Comparison of ENCODE assay signal across 23 cellular contexts in genomic region chr10:18795549-18795948, GRCh38.
DNase-seq lines count a peak whose midpoint lies in the region; ATAC-seq, FAIRE-seq and TF ChIP-seq lines count a peak whose summit lies in the region.
"Had no signal": no experiment of that assay in that cellular context is flagged by ENCODE, and none has a peak within 500 bp of the region (broad histone marks: within the 10 kb centered on the region; RNA-seq: fewer than 3 reads in every experiment).

No MANE protein-coding gene starts in this region.

- no peak overlapping the region for H3K14ac ChIP-seq in H1 (ENCODE audit: insufficient read length)

- H4K91ac ChIP-seq in H1 (replicated peaks; ENCODE audit: insufficient read length, low read length): no peak overlapping the region

- peaks cover 3% of the 10 kb centered on the region for H3K9me3 Mint-ChIP-seq in activated CD8-positive, alpha-beta memory T cell treated with anti-CD3 and anti-CD28 coated beads, Interleukin-2, amount 10 ng/mL, durations not matched to agents 7 days and 5 days (ENCODE audit: low read depth)
- H3K9me3 Mint-ChIP-seq in stimulated activated effector memory CD8-positive, alpha-beta T cell treated with anti-CD3 and anti-CD28 coated beads, Interleukin-12 subunit alpha, Interleukin-12 subunit beta, amount 100 ng/mL, for 72 hours: peaks cover 8% of the 10 kb centered on the region
- peaks cover 0 to 6% of the 10 kb centered on the region in 2 donors for H3K9me3 Mint-ChIP-seq in activated T-cell treated with anti-CD3 and anti-CD28 coated beads, Interleukin-2, amount 50 U/mL, for 72 hours

- H2BK12ac ChIP-seq in H1 (ENCODE audit: low read depth, low read length): no peak overlapping the region

- TF ChIP-seq CTCF in H1 (IDR thresholded peaks at IDR 0.05; ENCODE audit: control extremely low read depth in 1 of 3, insufficient read depth in 1 of 3, low read depth in 1 of 3, low read length in 3 of 3): no peak

- no peak overlapping the region for H3K23ac ChIP-seq in H1 (ENCODE audit: insufficient read length)

- no peak overlapping the region for H3K56ac ChIP-seq in H1 (replicated peaks; ENCODE audit: insufficient read length, low read depth, low read length)

- POLR2A ChIA-PET in H1 (lab: Charles Lee; ENCODE audit: partially characterized antibody): no interaction called here

- H3K27me3 Mint-ChIP-seq in activated CD8-positive, alpha-beta memory T cell treated with anti-CD3 and anti-CD28 coated beads, Interleukin-2, amount 10 ng/mL, durations not matched to agents 7 days and 5 days: no peaks in the 10 kb centered on the region
- no peaks in the 10 kb centered on the region for H3K27me3 Mint-ChIP-seq in activated T-cell treated with anti-CD3 and anti-CD28 coated beads, Interleukin-2, amount 50 U/mL, for 72 hours (ENCODE audit: low read depth)
- H3K27me3 Mint-ChIP-seq: B cell had no signal

- no peak overlapping the region for H3K27ac ChIP-seq in H1 (ENCODE audit: low read depth, low read length)
- H3K27ac ChIP-seq: 22Rv1, BLaER1, C4-2B, GM23248 had no signal

- H3K79me1 ChIP-seq in H1 (ENCODE audit: low read depth, low read length): no peaks in the 10 kb centered on the region

- no peak overlapping the region for H2BK15ac ChIP-seq in H1 (ENCODE audit: low read length)

- no peaks in the 10 kb centered on the region for H3K27me3 ChIP-seq in H1 (replicated peaks in 1 of 4; ENCODE audit: control insufficient read depth in 3 of 4, extremely low read depth in 1 of 4, insufficient read depth in 3 of 4, low read length in 3 of 4)
- H3K27me3 ChIP-seq: BLaER1 had no signal

- H3K4me3 Mint-ChIP-seq in activated CD8-positive, alpha-beta memory T cell treated with anti-CD3 and anti-CD28 coated beads, Interleukin-2, amount 10 ng/mL, durations not matched to agents 7 days and 5 days: no peak overlapping the region
- no peak overlapping the region for H3K4me3 Mint-ChIP-seq in stimulated activated effector memory CD8-positive, alpha-beta T cell treated with anti-CD3 and anti-CD28 coated beads, Interleukin-12 subunit alpha, Interleukin-12 subunit beta, amount 100 ng/mL, for 72 hours
- no peak overlapping the region for H3K4me3 Mint-ChIP-seq in activated T-cell treated with anti-CD3 and anti-CD28 coated beads, Interleukin-2, amount 50 U/mL, for 72 hours
- H3K4me3 Mint-ChIP-seq: B cell; CD4-positive, CD25-positive, alpha-beta regulatory T cell; CD8-positive, alpha-beta T cell; H9 had no signal

- TF ChIP-seq RAD21 in H1 (IDR thresholded peaks at IDR 0.05 in 1 of 2, conservative IDR thresholded peaks at IDR 0.05 in 1 of 2; ENCODE audit: low read depth in 2 of 2, low read length in 2 of 2): no peak

- H3K36me3 Mint-ChIP-seq in activated CD8-positive, alpha-beta memory T cell treated with anti-CD3 and anti-CD28 coated beads, Interleukin-2, amount 10 ng/mL, durations not matched to agents 7 days and 5 days: no peaks in the 10 kb centered on the region
- H3K36me3 Mint-ChIP-seq in stimulated activated effector memory CD8-positive, alpha-beta T cell treated with anti-CD3 and anti-CD28 coated beads, Interleukin-12 subunit alpha, Interleukin-12 subunit beta, amount 100 ng/mL, for 72 hours: no peaks in the 10 kb centered on the region
- H3K36me3 Mint-ChIP-seq in activated T-cell treated with anti-CD3 and anti-CD28 coated beads, Interleukin-2, amount 50 U/mL, for 72 hours (ENCODE audit: insufficient read depth in 2 of 2): peaks cover 0 to 2% of the 10 kb centered on the region in 2 donors
- H3K36me3 Mint-ChIP-seq: CD4-positive, CD25-positive, alpha-beta regulatory T cell; CD8-positive, alpha-beta T cell had no signal

- no peak for TF ChIP-seq POLR2A in H1 (IDR thresholded peaks at IDR 0.05; ENCODE audit: control extremely low read depth in 1 of 2, low read depth in 2 of 2, low read length in 2 of 2)

- CTCF ChIA-PET in activated CD8-positive, alpha-beta memory T cell treated with anti-CD3 and anti-CD28 coated beads, Interleukin-2, amount 10 ng/mL, durations not matched to agents 7 days and 5 days (lab: Charles Lee): no interaction called here
- CTCF ChIA-PET in H1 (lab: Charles Lee; ENCODE audit: partially characterized antibody): interaction anchor here (1.1 kb wide), 1 partner anchor 15 kb away, joined by 3 read pairs; no protein-coding TSS in a partner anchor

- WGBS in H1 (ENCODE audit: extremely low coverage in 1 of 2, insufficient coverage in 1 of 2, insufficient read length in 1 of 2, insufficient replicate concordance in 2 of 2, low coverage in 1 of 2, low lambda C conversion rate in 2 of 2, missing lambda C conversion rate in 1 of 2), 2 experiments: 97% methylated on average over 3 of the region's 3 CpGs; no CpG with 5 or more reads in 1 of the 2 experiments

- H3K4me2 ChIP-seq in H1 (ENCODE audit: insufficient read depth in 1 of 2, low read depth in 2 of 2, low read length in 2 of 2): no peak overlapping the region
- H3K4me2 ChIP-seq: BLaER1 had no signal

- no peaks in the 10 kb centered on the region for H3K9me3 ChIP-seq in H1 (ENCODE audit: insufficient read depth in 2 of 2, low read depth in 1 of 2, low read length in 1 of 2)
- H3K9me3 ChIP-seq: BLaER1 had no signal

- TF ChIP-seq EP300 in H1 (IDR thresholded peaks at IDR 0.05; ENCODE audit: borderline replicate concordance in 1 of 2, low read depth in 2 of 2, low read length in 2 of 2): no peak

- H2BK5ac ChIP-seq in H1 (ENCODE audit: low read depth, low read length): no peak overlapping the region

- H2BK120ac ChIP-seq in H1 (replicated peaks; ENCODE audit: low read depth, low read length): no peak overlapping the region

- peak overlapping the region; percentile 16 for H3K27ac Mint-ChIP-seq in activated CD8-positive, alpha-beta memory T cell treated with anti-CD3 and anti-CD28 coated beads, Interleukin-2, amount 10 ng/mL, durations not matched to agents 7 days and 5 days
- no peak overlapping the region for H3K27ac Mint-ChIP-seq in stimulated activated effector memory CD8-positive, alpha-beta T cell treated with anti-CD3 and anti-CD28 coated beads, Interleukin-12 subunit alpha, Interleukin-12 subunit beta, amount 100 ng/mL, for 72 hours
- H3K27ac Mint-ChIP-seq in activated T-cell treated with anti-CD3 and anti-CD28 coated beads, Interleukin-2, amount 50 U/mL, for 72 hours: no peak overlapping the region
- H3K27ac Mint-ChIP-seq: B cell; CD4-positive, CD25-positive, alpha-beta regulatory T cell; CD8-positive, alpha-beta T cell had no signal

- DNase-seq in activated CD8-positive, alpha-beta memory T cell treated with anti-CD3 and anti-CD28 coated beads, Interleukin-2, amount 10 ng/mL, durations not matched to agents 7 days and 5 days: no peak
- DNase-seq in activated CD8-positive, alpha-beta memory T cell treated with anti-CD3 and anti-CD28 coated beads, Interleukin-2, amount 50 U/mL, for 48 hours: no peak
- DNase-seq in H1 (ENCODE audit: low read depth in 1 of 2, low spot score in 2 of 2) (no peak), nucleus accumbens (lab: John Stamatoyannopoulos, UW) (no peak), DMS153 (lab: John Stamatoyannopoulos, UW) (no peak)
- no peak for DNase-seq in stimulated activated effector memory CD8-positive, alpha-beta T cell treated with anti-CD3 and anti-CD28 coated beads, Interleukin-12 subunit alpha, Interleukin-12 subunit beta, amount 100 ng/mL, for 72 hours (ENCODE audit: low spot score in 2 of 2)
- no peak for DNase-seq in activated T-cell treated with anti-CD3 and anti-CD28 coated beads, Interleukin-2, amount 50 U/mL, for 72 hours
- DNase-seq: CD4-positive, CD25-positive, alpha-beta regulatory T cell; CD8-positive, alpha-beta T cell; DMS 273 treated with DMSO at 0.1 percent for 48 hours; DND-41; GDM1; GM23248; H9 had no signal

- no peaks in the 10 kb centered on the region for H3K4me1 ChIP-seq in H1 (replicated peaks in 1 of 4; ENCODE audit: control insufficient read depth in 3 of 4, insufficient read depth in 4 of 4, low read length in 3 of 4)
- H3K4me1 ChIP-seq: BLaER1 had no signal

- no peaks in the 10 kb centered on the region for H3K23me2 ChIP-seq in H1 (ENCODE audit: low read depth, low read length)

- no peak overlapping the region for H4K8ac ChIP-seq in H1 (ENCODE audit: extremely low read depth, insufficient read depth, low read length)

- H3K79me2 ChIP-seq in H1 (ENCODE audit: control insufficient read depth in 1 of 2, insufficient read depth in 2 of 2, low read length in 2 of 2): no peaks in the 10 kb centered on the region

- H3K4me3 ChIP-seq in H1 (ENCODE audit: extremely low read depth in 1 of 4, insufficient read depth in 2 of 4, low read depth in 3 of 4, low read length in 4 of 4): no peak overlapping the region
- H3K4me3 ChIP-seq: BLaER1, GM12878, GM23248 had no signal

- FAIRE-seq in H1 (lab: Jason Lieb, UNC): no peak
- FAIRE-seq: A204.1, D721Med, GM12878, GM19239 had no signal

- no peaks in the 10 kb centered on the region for H3K36me3 ChIP-seq in H1 (ENCODE audit: control insufficient read depth in 2 of 4, insufficient read depth in 4 of 4, low read length in 3 of 4)
- H3K36me3 ChIP-seq: BLaER1 had no signal

- no peak overlapping the region for H3K18ac ChIP-seq in H1 (ENCODE audit: extremely low read depth, low read length)

- 0 out of 2 replicates have a peak overlapping the region, but pooled peaks have one; percentile 37 for H2AFZ ChIP-seq in H1 (ENCODE audit: low read length)
- H2AFZ ChIP-seq: GM23248 had no signal

- no peak overlapping the region for H2AK5ac ChIP-seq in H1 (ENCODE audit: low read depth, low read length)

- no peaks in the 10 kb centered on the region for H4K20me1 ChIP-seq in H1 (replicated peaks in 1 of 2; ENCODE audit: control insufficient read depth in 1 of 2, insufficient read depth in 2 of 2, low read length in 2 of 2)
- H4K20me1 ChIP-seq: BLaER1 had no signal

- no peak overlapping the region for H3K4ac ChIP-seq in H1 (replicated peaks; ENCODE audit: insufficient read length, low read depth, low read length)

- H3K9ac ChIP-seq in H1 (replicated peaks in 1 of 4; ENCODE audit: extremely low read depth in 1 of 4, low read depth in 3 of 4, low read length in 3 of 4): no peak overlapping the region
- H3K9ac ChIP-seq: BLaER1, GM23248 had no signal

- no peak overlapping the region for H4K5ac ChIP-seq in H1 (ENCODE audit: insufficient read length, low read depth, low read length)

- no peaks in the 10 kb centered on the region for H3K4me1 Mint-ChIP-seq in activated CD8-positive, alpha-beta memory T cell treated with anti-CD3 and anti-CD28 coated beads, Interleukin-2, amount 10 ng/mL, durations not matched to agents 7 days and 5 days
- no peaks in the 10 kb centered on the region for H3K4me1 Mint-ChIP-seq in stimulated activated effector memory CD8-positive, alpha-beta T cell treated with anti-CD3 and anti-CD28 coated beads, Interleukin-12 subunit alpha, Interleukin-12 subunit beta, amount 100 ng/mL, for 72 hours
- H3K4me1 Mint-ChIP-seq in activated T-cell treated with anti-CD3 and anti-CD28 coated beads, Interleukin-2, amount 50 U/mL, for 72 hours (ENCODE audit: low read depth): no peaks in the 10 kb centered on the region
- H3K4me1 Mint-ChIP-seq: B cell; CD4-positive, CD25-positive, alpha-beta regulatory T cell; H9 had no signal

- no peak overlapping the region for H2BK20ac ChIP-seq in H1 (ENCODE audit: low read length)

- no peak for ATAC-seq in activated CD8-positive, alpha-beta memory T cell treated with anti-CD3 and anti-CD28 coated beads, Interleukin-2, amount 10 ng/mL, durations not matched to agents 7 days and 5 days
- peak; percentile 21 for ATAC-seq in stimulated activated effector memory CD8-positive, alpha-beta T cell treated with anti-CD3 and anti-CD28 coated beads, Interleukin-12 subunit alpha, Interleukin-12 subunit beta, amount 100 ng/mL, for 72 hours
- ATAC-seq in activated T-cell treated with anti-CD3 and anti-CD28 coated beads, Interleukin-2, amount 50 U/mL, for 72 hours (replicated peaks in 1 of 2): no peak
- ATAC-seq: CD8-positive, alpha-beta T cell; GM12878; HCT116 had no signal
